Comparison of ENCODE assay signal across 26 cellular contexts in the genomic region with DNA sequence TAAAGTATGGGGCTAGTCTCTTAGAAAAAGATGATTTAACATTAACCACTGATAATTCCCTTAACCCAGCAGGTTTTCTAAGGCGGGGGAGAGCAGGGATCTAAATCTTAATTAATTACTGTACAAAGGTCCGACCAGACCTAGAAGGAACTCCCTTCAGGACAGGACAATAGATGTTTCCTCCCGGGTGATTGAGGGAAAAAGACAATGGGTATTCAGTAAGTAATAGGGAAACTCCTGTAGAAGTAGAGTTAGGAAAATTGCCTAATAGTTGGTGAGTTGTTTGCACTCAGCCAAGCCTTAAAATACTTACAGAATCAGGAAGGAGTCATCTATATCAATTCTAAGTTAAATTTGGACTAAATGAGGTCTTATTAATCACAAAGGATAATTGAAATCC.
"Had no signal": no experiment of that assay in that cellular context is flagged by ENCODE, and none has a peak within 500 bp of the region (broad histone marks: within the 10 kb centered on the region; RNA-seq: fewer than 3 reads in every experiment).

No MANE protein-coding gene starts in this region.

- H3K27me3 ChIP-seq: adrenal gland, SJCRH30 had no signal

- H3K27me3 Mint-ChIP-seq: activated naive CD8-positive, alpha-beta T cell treated with anti-CD3 and anti-CD28 coated beads, Interleukin-2, amount 10 ng/mL, durations not matched to agents 7 days and 5 days had no signal

- ATAC-seq: activated CD8-positive, alpha-beta T cell treated with anti-CD3 and anti-CD28 coated beads, Interleukin-2, amount 10 ng/mL, durations not matched to agents 7 days and 5 days; Panc1; Right ventricle myocardium inferior; SK-N-SH treated with all-trans-retinoic acid at 6 μM for 48 hours; WTC11 had no signal

- H3K36me3 Mint-ChIP-seq: WTC11 had no signal

- H3K27ac ChIP-seq: adrenal gland, SJCRH30 had no signal

- H3K4me3 ChIP-seq: adrenal gland, SJCRH30 had no signal

- H3K9me3 Mint-ChIP-seq: activated naive CD8-positive, alpha-beta T cell treated with anti-CD3 and anti-CD28 coated beads, Interleukin-2, amount 10 ng/mL, durations not matched to agents 7 days and 5 days; T-helper 2 cell treated with Interferon-gamma antibody and Interleukin-4, amounts not matched to agents 5 μg/mL and 100 μg/mL, for 36 hours had no signal

- H3K27ac Mint-ChIP-seq: activated CD8-positive, alpha-beta T cell treated with anti-CD3 and anti-CD28 coated beads, Interleukin-2, amount 10 ng/mL, durations not matched to agents 7 days and 5 days; activated naive CD8-positive, alpha-beta T cell treated with anti-CD3 and anti-CD28 coated beads, Interleukin-2, amount 10 ng/mL, durations not matched to agents 7 days and 5 days; T-helper 2 cell treated with Interferon-gamma antibody and Interleukin-4, amounts not matched to agents 5 μg/mL and 100 μg/mL, for 36 hours had no signal

- DNase-seq: activated CD4-positive, alpha-beta T cell treated with anti-CD3 and anti-CD28 coated beads for 48 hours; activated CD4-positive, alpha-beta T cell treated with anti-CD3 and anti-CD28 coated beads, Interleukin-2, amount 50 U/mL, for 4 hours; activated CD4-positive, CD25-positive, alpha-beta regulatory T cell treated with anti-CD3 and anti-CD28 coated beads, Interleukin-2, amount 50 U/mL, for 72 hours; activated CD8-positive, alpha-beta memory T cell treated with anti-CD3 and anti-CD28 coated beads, Interleukin-2, amount 50 U/mL, for 48 hours; activated CD8-positive, alpha-beta T cell treated with anti-CD3 and anti-CD28 coated beads, Interleukin-2, amount 10 ng/mL, durations not matched to agents 7 days and 5 days; activated naive CD4-positive, alpha-beta T cell treated with anti-CD3 and anti-CD28 coated beads, Interleukin-2, amount 50 U/mL, for 16 hours; activated naive CD8-positive, alpha-beta T cell treated with anti-CD3 and anti-CD28 coated beads, Interleukin-2, amount 10 ng/mL, durations not matched to agents 7 days and 5 days; activated T-cell treated with anti-CD3 and anti-CD28 coated beads, Interleukin-2, amount 50 U/mL, for 1 hour; adrenal gland; anterior cingulate cortex; cerebellar nuclear complex; MM.1S; NCI-H1092 treated with DMSO at 0.1 percent for 48 hours; NCI-H1436; NCI-H1694 treated with DMSO at 0.1 percent for 48 hours; NCI-H2029 treated with DMSO at 0.1 percent for 48 hours; NCI-H524; OCI-M1; RPMI8226; SJCRH30; SW 1271 had no signal

- H3K36me3 ChIP-seq: adrenal gland, SJCRH30 had no signal

- H3K4me3 Mint-ChIP-seq: activated CD8-positive, alpha-beta T cell treated with anti-CD3 and anti-CD28 coated beads, Interleukin-2, amount 10 ng/mL, durations not matched to agents 7 days and 5 days; activated naive CD8-positive, alpha-beta T cell treated with anti-CD3 and anti-CD28 coated beads, Interleukin-2, amount 10 ng/mL, durations not matched to agents 7 days and 5 days; T-helper 2 cell treated with Interferon-gamma antibody and Interleukin-4, amounts not matched to agents 5 μg/mL and 100 μg/mL, for 36 hours; WTC11 had no signal
